Comparison of ENCODE assay signal across 18 cellular contexts in genomic region chr12:131990980-131991305, GRCh38. TPM values are rescaled to one million over a fixed set of nuclear protein-coding genes. Genes with fewer than 3 reads are reported as not detected.
DNase-seq lines count a peak whose midpoint lies in the region; ATAC-seq and TF ChIP-seq lines count a peak whose summit lies in the region.
"Had no signal": no experiment of that assay in that cellular context is flagged by ENCODE, and none has a peak within 500 bp of the region (broad histone marks: within the 10 kb centered on the region; RNA-seq: fewer than 3 reads in every experiment).

No MANE protein-coding gene starts in this region.

- peak overlapping the region; percentile 22 for H3K27ac ChIP-seq in brain microvascular endothelial cell
- peak overlapping the region; percentile 72 for H3K27ac ChIP-seq in iPS-20b (ENCODE audit: low read length)
- H3K27ac ChIP-seq in testis: no peak overlapping the region
- H3K27ac ChIP-seq: A549, gastroesophageal sphincter, RWPE1 had no signal

- no peak for ATAC-seq in activated T-cell treated with anti-CD3 and anti-CD28 coated beads, Interleukin-2, amount 50 U/mL, for 4 hours
- ATAC-seq: A549; activated naive CD4-positive, alpha-beta T cell treated with anti-CD3 and anti-CD28 coated beads, Interleukin-2, amount 50 U/mL, for 72 hours; effector memory CD8-positive, alpha-beta T cell; gastroesophageal sphincter; naive thymus-derived CD8-positive, alpha-beta T cell had no signal

- H3K9me3 ChIP-seq in iPS-20b (ENCODE audit: insufficient read depth, low read depth, low read length) (no peaks in the 10 kb centered on the region), testis (no peaks in the 10 kb centered on the region)
- H3K9me3 ChIP-seq: A549, gastroesophageal sphincter had no signal

- H3K4me3 ChIP-seq in brain microvascular endothelial cell (ENCODE audit: low read depth, low read length) (no peak overlapping the region), iPS-20b (ENCODE audit: low read length) (peak overlapping the region; percentile 5; the same call in 1 of the 2 replicates), testis (no peak overlapping the region)
- H3K4me3 ChIP-seq: A549, gastroesophageal sphincter had no signal

- no peak for TF ChIP-seq POLR2A in testis (IDR thresholded peaks at IDR 0.05)

- no peaks in the 10 kb centered on the region for H3K4me1 Mint-ChIP-seq in activated T-cell treated with anti-CD3 and anti-CD28 coated beads, Interleukin-2, amount 50 U/mL, for 4 hours (ENCODE audit: low read depth)

- H3K36me3 ChIP-seq in brain microvascular endothelial cell (replicated peaks) (peaks cover 40% of the 10 kb centered on the region), iPS-20b (ENCODE audit: insufficient read depth, low read depth, low read length) (peaks cover 74% of the 10 kb centered on the region), testis (ENCODE audit: low read depth, missing control alignments) (no peaks in the 10 kb centered on the region)

- intact Hi-C loops in testis (cut with DNase I; ENCODE audit: low total_unique reads): no loop called here

- no peaks in the 10 kb centered on the region for H3K9me3 Mint-ChIP-seq in activated T-cell treated with anti-CD3 and anti-CD28 coated beads, Interleukin-2, amount 50 U/mL, for 4 hours
- H3K9me3 Mint-ChIP-seq: activated naive CD4-positive, alpha-beta T cell treated with anti-CD3 and anti-CD28 coated beads, Interleukin-2, amount 50 U/mL, for 72 hours; effector memory CD8-positive, alpha-beta T cell; naive thymus-derived CD8-positive, alpha-beta T cell had no signal

- H3K9ac ChIP-seq in iPS-20b (ENCODE audit: low read depth, low read length): peak overlapping the region; percentile 59; the same call in 1 of the 2 replicates

- peaks cover 31% of the 10 kb centered on the region for H3K4me1 ChIP-seq in iPS-20b (ENCODE audit: insufficient read depth, low read length)
- peaks cover 9% of the 10 kb centered on the region for H3K4me1 ChIP-seq in testis

- DNase-seq in activated CD8-positive, alpha-beta memory T cell treated with anti-CD3 and anti-CD28 coated beads for 24 hours: peak; percentile 35
- no peak for DNase-seq in activated CD8-positive, alpha-beta memory T cell treated with anti-CD3 and anti-CD28 coated beads, Interleukin-2, amount 50 U/mL, for 4 hours
- DNase-seq in brain microvascular endothelial cell (no peak), testis (peak; percentile 3), NCI-H1694 (lab: John Stamatoyannopoulos, UW) (no peak), NCI-H2029 treated with DMSO at 0.1 percent for 48 hours (lab: John Stamatoyannopoulos, UW) (no peak)
- DNase-seq in activated T-cell treated with anti-CD3 and anti-CD28 coated beads, Interleukin-2, amount 50 U/mL, for 4 hours: no peak
- DNase-seq: C1 segment of cervical spinal cord; Calu3; effector memory CD8-positive, alpha-beta T cell; naive thymus-derived CD8-positive, alpha-beta T cell; NCI-H1105 treated with DMSO at 0.1 percent for 48 hours; NCI-H526 had no signal

- no peaks in the 10 kb centered on the region for H3K27me3 Mint-ChIP-seq in activated T-cell treated with anti-CD3 and anti-CD28 coated beads, Interleukin-2, amount 50 U/mL, for 4 hours (ENCODE audit: low read depth)
- H3K27me3 Mint-ChIP-seq: effector memory CD8-positive, alpha-beta T cell; naive thymus-derived CD8-positive, alpha-beta T cell had no signal

- WGBS in testis, 2 donors: 90 to 96% methylated on average over 6 to 9 of the region's 9 CpGs

- peaks cover 66% of the 10 kb centered on the region for H3K36me3 Mint-ChIP-seq in activated T-cell treated with anti-CD3 and anti-CD28 coated beads, Interleukin-2, amount 50 U/mL, for 4 hours (ENCODE audit: insufficient read depth)

- no peak overlapping the region for H3K4me3 Mint-ChIP-seq in activated T-cell treated with anti-CD3 and anti-CD28 coated beads, Interleukin-2, amount 50 U/mL, for 4 hours
- H3K4me3 Mint-ChIP-seq: effector memory CD8-positive, alpha-beta T cell; naive thymus-derived CD8-positive, alpha-beta T cell had no signal

- in situ Hi-C loops in brain microvascular endothelial cell (cut with HindIII; ENCODE audit: low pct_ligation_motif_present, low sequenced_read_pairs): no loop called here

- H3K27me3 ChIP-seq in brain microvascular endothelial cell (replicated peaks) (no peaks in the 10 kb centered on the region), iPS-20b (ENCODE audit: insufficient read depth, low read length) (no peaks in the 10 kb centered on the region), testis (no peaks in the 10 kb centered on the region)
- H3K27me3 ChIP-seq: gastroesophageal sphincter had no signal

- no peak for TF ChIP-seq CTCF in brain microvascular endothelial cell (IDR thresholded peaks at IDR 0.05; ENCODE audit: low read depth, low read length, missing control alignments)
- no peak for TF ChIP-seq CTCF in testis (IDR thresholded peaks at IDR 0.05)

RNA-seq across cellular contexts. Expression of gene EP400, which starts 41.2 kb away (rescaled TPM):
- total RNA-seq in testis: 10 to 100 TPM; 69.4 to 83.0 TPM
- 44.2 TPM for polyA plus RNA-seq in testis (ENCODE audit: insufficient read depth, low read depth, low replicate concordance)
- 10 to 100 TPM; 53.3 to 57.2 (median 56.9) TPM for total RNA-seq in activated T-cell treated with anti-CD3 and anti-CD28 coated beads, Interleukin-2, amount 50 U/mL, for 4 hours

Comparison
In these comparisons a context has a peak if more than half of its experiments do, and no peak if none do; other contexts are left out.
1. DNase-seq: peak in activated CD8-positive, alpha-beta memory T cell treated with anti-CD3 and anti-CD28 coated beads for 24 hours (single experiment) and testis (single experiment); none in activated CD8-positive, alpha-beta memory T cell treated with anti-CD3 and anti-CD28 coated beads, Interleukin-2, amount 50 U/mL, for 4 hours (single experiment), brain microvascular endothelial cell (single experiment), activated T-cell treated with anti-CD3 and anti-CD28 coated beads, Interleukin-2, amount 50 U/mL, for 4 hours (single experiment), NCI-H1694 (single experiment) and NCI-H2029 treated with DMSO at 0.1 percent for 48 hours (single experiment).
2. H3K27ac ChIP-seq: peak in brain microvascular endothelial cell (single experiment) and iPS-20b (single experiment); none in testis (0 of 2).